9 cellular contexts compared by ENCODE assay signal in genomic region chr15:58458076-58458475, GRCh38. TPM values are rescaled to one million over a fixed set of nuclear protein-coding genes. Genes with fewer than 3 reads are reported as not detected.
DNase-seq lines count a peak whose midpoint lies in the region; ATAC-seq and TF ChIP-seq lines count a peak whose summit lies in the region.
"Had no signal": no experiment of that assay in that cellular context is flagged by ENCODE, and none has a peak within 500 bp of the region (broad histone marks: within the 10 kb centered on the region; RNA-seq: fewer than 3 reads in every experiment).

No MANE protein-coding gene starts in this region.

- H3K4ac ChIP-seq in mesenchymal stem cell (ENCODE audit: low read depth in 1 of 2, low read length in 2 of 2): peak overlapping the region; percentile 24 to 41

- H3K4me2 ChIP-seq in mesenchymal stem cell (ENCODE audit: low read length, poor library complexity, severe bottlenecking): no peak overlapping the region

- no peak overlapping the region for H4K8ac ChIP-seq in mesenchymal stem cell (ENCODE audit: low read length)

- intact Hi-C loops in tibial artery (cut with DNase I; ENCODE audit: low total_unique reads): loop anchor here (10.0 kb wide), 1 partner anchor 57 kb away; no protein-coding TSS in a partner anchor

- no peak overlapping the region for H3K4me3 ChIP-seq in mesenchymal stem cell (ENCODE audit: insufficient read depth in 1 of 2, low read depth in 1 of 2, low read length in 2 of 2)
- H3K4me3 ChIP-seq in tibial artery: no peak overlapping the region
- H3K4me3 ChIP-seq: HAP-1 had no signal

- no peak overlapping the region for H2BK120ac ChIP-seq in mesenchymal stem cell (ENCODE audit: low read depth, low read length)

- H3K18ac ChIP-seq in mesenchymal stem cell (ENCODE audit: low read depth in 1 of 2, low read length in 2 of 2): no peak overlapping the region

- H3K36me3 ChIP-seq in mesenchymal stem cell (ENCODE audit: control insufficient read depth in 1 of 2, insufficient read depth in 2 of 2, low read depth in 1 of 2, low read length in 2 of 2) (no peaks in the 10 kb centered on the region), tibial artery (no peaks in the 10 kb centered on the region)
- H3K36me3 ChIP-seq: HAP-1 had no signal

- H3K4me1 ChIP-seq in mesenchymal stem cell (ENCODE audit: control insufficient read depth, insufficient read depth, low read depth, low read length) (peaks cover 18% of the 10 kb centered on the region), tibial artery (no peaks in the 10 kb centered on the region)
- H3K4me1 ChIP-seq: HAP-1 had no signal

- H3K9me3 ChIP-seq in mesenchymal stem cell (ENCODE audit: control insufficient read depth, low read length) (no peaks in the 10 kb centered on the region), tibial artery (no peaks in the 10 kb centered on the region)
- H3K9me3 ChIP-seq: HAP-1 had no signal

- no peaks in the 10 kb centered on the region for H3K79me1 ChIP-seq in mesenchymal stem cell (replicated peaks; ENCODE audit: low read length, poor library complexity, severe bottlenecking)

- no peak overlapping the region for H4K91ac ChIP-seq in mesenchymal stem cell (ENCODE audit: low read length)

- H2BK5ac ChIP-seq in mesenchymal stem cell (ENCODE audit: low read depth, low read length, poor library complexity, severe bottlenecking): no peak overlapping the region

- H2AK5ac ChIP-seq in mesenchymal stem cell (ENCODE audit: low read length, severe bottlenecking): peak overlapping the region; percentile 32

- no peak overlapping the region for H2BK12ac ChIP-seq in mesenchymal stem cell (ENCODE audit: low read length in 2 of 2)

- H3K27me3 ChIP-seq in mesenchymal stem cell (ENCODE audit: control insufficient read depth in 1 of 2, insufficient read depth in 1 of 2, low read length in 2 of 2) (no peaks in the 10 kb centered on the region), tibial artery (no peaks in the 10 kb centered on the region)

- CTCF ChIA-PET in GM10248 (lab: Yijun Ruan, JAX): interaction anchor here (0.8 to 2.6 kb wide), 4 partner anchors 10 to 230 kb away, joined by 3 to 11 read pairs (median 4); no protein-coding TSS in a partner anchor

- H2AFZ ChIP-seq in mesenchymal stem cell (ENCODE audit: low read depth, low read length): no peak overlapping the region

- H3K27ac ChIP-seq in mesenchymal stem cell (ENCODE audit: low read length, poor library complexity, severe bottlenecking): no peak overlapping the region
- H3K27ac ChIP-seq in tibial artery: no peak overlapping the region

- peak; percentile 55 for DNase-seq in GM10248 (ENCODE audit: extremely low spot score)
- peak; percentile 55 for DNase-seq in KBM-7
- DNase-seq in amniotic epithelial cell (ENCODE audit: low read depth): peak; percentile 25
- peak; percentile 43 for DNase-seq in mesenchymal stem cell
- DNase-seq in NCI-H2196 treated with DMSO at 0.1 percent for 48 hours (lab: John Stamatoyannopoulos, UW; ENCODE audit: unreplicated experiment): no peak
- DNase-seq in tibial artery: no peak

- no peak overlapping the region for H3K14ac ChIP-seq in mesenchymal stem cell (ENCODE audit: low read length in 2 of 2)

- WGBS in mesenchymal stem cell: 47% methylated on average over 3 of the region's 3 CpGs

- H3K23ac ChIP-seq in mesenchymal stem cell (ENCODE audit: low read length in 2 of 2): no peak overlapping the region

- in situ Hi-C loops in KBM-7 (cut with MboI; ENCODE audit: low pct_unique_long_range_greater_than_20kb, low sequenced_read_pairs): no loop called here

- POLR2A ChIA-PET in GM10248 (lab: Yijun Ruan, JAX): interaction anchor here (0.9 to 1.2 kb wide), 3 partner anchors 57 to 313 kb away, joined by 4 to 13 read pairs (median 4); partner anchors contain the start of gene MINDY2

- no peak for TF ChIP-seq CTCF in GM10248 (IDR thresholded peaks at IDR 0.05; ENCODE audit: control extremely low read depth, extremely low read depth, low read depth, missing control alignments)
- no peak for TF ChIP-seq CTCF in tibial artery (IDR thresholded peaks at IDR 0.05)

- H3K9ac ChIP-seq in mesenchymal stem cell (ENCODE audit: low read length): no peak overlapping the region

- no peak for ATAC-seq in HG03469 (IDR thresholded peaks at IDR 0.05; ENCODE audit: unreplicated experiment)
- ATAC-seq in GM21515 (IDR thresholded peaks at IDR 0.05; ENCODE audit: unreplicated experiment): no peak

- H2BK15ac ChIP-seq in mesenchymal stem cell (ENCODE audit: low read depth, poor library complexity, severe bottlenecking): no peak overlapping the region

RNA-seq across cellular contexts. Expression of gene LIPC, which starts 26.3 kb away (rescaled TPM):
- polyA plus RNA-seq in mesenchymal stem cell (2013, experiment 1 of 2): not detected
- not detected for polyA plus RNA-seq in mesenchymal stem cell (2013, experiment 2 of 2)

Comparison
In these comparisons a context has a peak if more than half of its experiments do, and no peak if none do; other contexts are left out.
1. DNase-seq: peak in GM10248 (single experiment), KBM-7 (single experiment), amniotic epithelial cell (single experiment) and mesenchymal stem cell (single experiment); none in NCI-H2196 treated with DMSO at 0.1 percent for 48 hours (single experiment) and tibial artery (0 of 2).